ENCODE assay signal across 11 cellular contexts in genomic region chr4:163143532-163143931, GRCh38. TPM values are rescaled to one million over a fixed set of nuclear protein-coding genes. Genes with fewer than 3 reads are reported as not detected.
A peak's percentile ranks its signal among the peaks of the same experiment; 100 is the strongest.
DNase-seq lines count a peak whose midpoint lies in the region; ATAC-seq and TF ChIP-seq lines count a peak whose summit lies in the region.
"Had no signal": no experiment of that assay in that cellular context is flagged by ENCODE, and none has a peak within 500 bp of the region (broad histone marks: within the 10 kb centered on the region; RNA-seq: fewer than 3 reads in every experiment).

No MANE protein-coding gene starts in this region.

- H3K36me3 Mint-ChIP-seq in activated CD8-positive, alpha-beta T cell treated with anti-CD3 and anti-CD28 coated beads, Interleukin-2, amount 10 ng/mL, durations not matched to agents 7 days and 5 days (ENCODE audit: low read depth) = peaks cover 2% of the 10 kb centered on the region
- peaks cover 24% of the 10 kb centered on the region for H3K36me3 Mint-ChIP-seq in activated CD8-positive, alpha-beta T cell treated with anti-CD3 and anti-CD28 coated beads for 36 hours (ENCODE audit: low read depth)
- H3K36me3 Mint-ChIP-seq in nephron progenitor cell (ENCODE audit: low read depth) = peaks cover 9% of the 10 kb centered on the region

- no peak overlapping the region for H3K4me3 Mint-ChIP-seq in activated CD8-positive, alpha-beta T cell treated with anti-CD3 and anti-CD28 coated beads, Interleukin-2, amount 10 ng/mL, durations not matched to agents 7 days and 5 days
- H3K4me3 Mint-ChIP-seq in activated CD8-positive, alpha-beta T cell treated with anti-CD3 and anti-CD28 coated beads for 36 hours = no peak overlapping the region
- H3K4me3 Mint-ChIP-seq in nephron progenitor cell = no peak overlapping the region
- H3K4me3 Mint-ChIP-seq: CD4-positive, alpha-beta T cell had no signal

- POLR2A ChIA-PET in activated CD8-positive, alpha-beta T cell treated with anti-CD3 and anti-CD28 coated beads, Interleukin-2, amount 10 ng/mL, durations not matched to agents 7 days and 5 days (lab: Charles Lee) = no interaction called here
- POLR2A ChIA-PET in activated CD8-positive, alpha-beta T cell treated with anti-CD3 and anti-CD28 coated beads for 36 hours (lab: Charles Lee) = interaction anchor here (1.4 kb wide), 1 partner anchor 18 kb away, joined by 3 read pairs; no protein-coding TSS in a partner anchor

- no peak for TF ChIP-seq POLR2A in erythroblast (IDR thresholded peaks at IDR 0.05; ENCODE audit: low read length)

- CTCF ChIA-PET in activated CD8-positive, alpha-beta T cell treated with anti-CD3 and anti-CD28 coated beads, Interleukin-2, amount 10 ng/mL, durations not matched to agents 7 days and 5 days (lab: Charles Lee) = interaction anchor here (0.7 kb wide), 1 partner anchor 11 kb away, joined by 3 read pairs; no protein-coding TSS in a partner anchor
- CTCF ChIA-PET in activated CD8-positive, alpha-beta T cell treated with anti-CD3 and anti-CD28 coated beads for 36 hours (lab: Charles Lee) = interaction anchor here (1.3 kb wide), 1 partner anchor 36 kb away, joined by 3 read pairs; no protein-coding TSS in a partner anchor

- H3K4me1 Mint-ChIP-seq in activated CD8-positive, alpha-beta T cell treated with anti-CD3 and anti-CD28 coated beads, Interleukin-2, amount 10 ng/mL, durations not matched to agents 7 days and 5 days (ENCODE audit: low read depth) = no peaks in the 10 kb centered on the region
- peaks cover 3% of the 10 kb centered on the region for H3K4me1 Mint-ChIP-seq in activated CD8-positive, alpha-beta T cell treated with anti-CD3 and anti-CD28 coated beads for 36 hours (ENCODE audit: low read depth)
- no peaks in the 10 kb centered on the region for H3K4me1 Mint-ChIP-seq in nephron progenitor cell

- H3K27ac Mint-ChIP-seq in activated CD8-positive, alpha-beta T cell treated with anti-CD3 and anti-CD28 coated beads, Interleukin-2, amount 10 ng/mL, durations not matched to agents 7 days and 5 days = peak overlapping the region; percentile 12
- no peak overlapping the region for H3K27ac Mint-ChIP-seq in activated CD8-positive, alpha-beta T cell treated with anti-CD3 and anti-CD28 coated beads for 36 hours
- H3K27ac Mint-ChIP-seq in nephron progenitor cell = peak overlapping the region; percentile 52
- H3K27ac Mint-ChIP-seq: CD4-positive, alpha-beta T cell had no signal

- no peak for TF ChIP-seq CTCF in activated CD8-positive, alpha-beta T cell treated with anti-CD3 and anti-CD28 coated beads for 36 hours (IDR thresholded peaks at IDR 0.05)
- no peak for TF ChIP-seq CTCF in nephron progenitor cell (IDR thresholded peaks at IDR 0.05)

- H3K27me3 Mint-ChIP-seq in activated CD8-positive, alpha-beta T cell treated with anti-CD3 and anti-CD28 coated beads, Interleukin-2, amount 10 ng/mL, durations not matched to agents 7 days and 5 days (ENCODE audit: low read depth) = no peaks in the 10 kb centered on the region
- no peaks in the 10 kb centered on the region for H3K27me3 Mint-ChIP-seq in activated CD8-positive, alpha-beta T cell treated with anti-CD3 and anti-CD28 coated beads for 36 hours
- no peaks in the 10 kb centered on the region for H3K27me3 Mint-ChIP-seq in nephron progenitor cell (ENCODE audit: low read depth, poor library complexity)
- H3K27me3 Mint-ChIP-seq: CD4-positive, alpha-beta T cell had no signal

- intact Hi-C loops in activated CD8-positive, alpha-beta T cell treated with anti-CD3 and anti-CD28 coated beads for 36 hours (cut with micrococcal nuclease) = no loop called here
- intact Hi-C loops in left colon (cut with DNase I, micrococcal nuclease) = no loop called here

- no peak for DNase-seq in activated CD8-positive, alpha-beta T cell treated with anti-CD3 and anti-CD28 coated beads, Interleukin-2, amount 10 ng/mL, durations not matched to agents 7 days and 5 days
- no peak for DNase-seq in activated CD8-positive, alpha-beta T cell treated with anti-CD3 and anti-CD28 coated beads for 36 hours
- DNase-seq in left colon = no peak
- DNase-seq in nephron progenitor cell = no peak
- DNase-seq in erythroblast (lab: John Stamatoyannopoulos, UW) = no peak
- DNase-seq in NCI-H446 (lab: John Stamatoyannopoulos, UW) = no peak
- no peak for DNase-seq in activated CD4-positive, alpha-beta T cell treated with anti-CD3 and anti-CD28 coated beads, Interleukin-2, amount 50 U/mL, for 4 hours
- DNase-seq: AML-193; Caco-2; CD4-positive, alpha-beta T cell had no signal

- H3K9me3 Mint-ChIP-seq in activated CD8-positive, alpha-beta T cell treated with anti-CD3 and anti-CD28 coated beads, Interleukin-2, amount 10 ng/mL, durations not matched to agents 7 days and 5 days (ENCODE audit: insufficient read depth) = no peaks in the 10 kb centered on the region
- no peaks in the 10 kb centered on the region for H3K9me3 Mint-ChIP-seq in activated CD8-positive, alpha-beta T cell treated with anti-CD3 and anti-CD28 coated beads for 36 hours
- H3K9me3 Mint-ChIP-seq in nephron progenitor cell = no peaks in the 10 kb centered on the region
- H3K9me3 Mint-ChIP-seq: CD4-positive, alpha-beta T cell had no signal

- ATAC-seq in activated CD8-positive, alpha-beta T cell treated with anti-CD3 and anti-CD28 coated beads, Interleukin-2, amount 10 ng/mL, durations not matched to agents 7 days and 5 days = no peak
- no peak for ATAC-seq in activated CD8-positive, alpha-beta T cell treated with anti-CD3 and anti-CD28 coated beads for 36 hours
- peak; percentile 72 for ATAC-seq in left colon
- ATAC-seq: A549 had no signal

RNA-seq across cellular contexts. Expression of gene NAF1, which starts 23.2 kb away (rescaled TPM):
- 10 to 100 TPM; 14.9 to 18.2 TPM for total RNA-seq in activated CD8-positive, alpha-beta T cell treated with anti-CD3 and anti-CD28 coated beads, Interleukin-2, amount 10 ng/mL, durations not matched to agents 7 days and 5 days
- total RNA-seq in activated CD8-positive, alpha-beta T cell treated with anti-CD3 and anti-CD28 coated beads for 36 hours = 10 to 100 TPM; 28.6 to 29.1 TPM
- total RNA-seq in left colon = 10 to 100 TPM; 13.5 to 15.3 TPM
